8 cellular contexts compared by ENCODE assay signal in genomic region chr10:100528123-100528884, GRCh38. TPM values are rescaled to one million over a fixed set of nuclear protein-coding genes. Genes with fewer than 3 reads are reported as not detected.
DNase-seq lines count a peak whose midpoint lies in the region; ATAC-seq, FAIRE-seq and TF ChIP-seq lines count a peak whose summit lies in the region.

No MANE protein-coding gene starts in this region.

- peak overlapping the region; percentile 93 for H3K9ac ChIP-seq in endothelial cell of umbilical vein (replicated peaks; ENCODE audit: extremely low read depth, insufficient read depth, low read length)

- H3K4me2 ChIP-seq in PC-9 (peak overlapping the region; percentile 84), endothelial cell of umbilical vein (ENCODE audit: insufficient read depth, low read length) (peak overlapping the region; percentile 98)

- no peaks in the 10 kb centered on the region for H3K9me3 ChIP-seq in PC-9 (ENCODE audit: insufficient read depth, low read depth)
- H3K9me3 ChIP-seq in endothelial cell of umbilical vein (replicated peaks; ENCODE audit: control insufficient read depth, insufficient read depth, low read length), result no peaks in the 10 kb centered on the region
- no peaks in the 10 kb centered on the region for H3K9me3 ChIP-seq in psoas muscle

- no peaks in the 10 kb centered on the region for H3K9me2 ChIP-seq in PC-9 (ENCODE audit: insufficient read depth)

- 39 to 47% (median 40%) methylated on average over 7 of the region's 7 CpGs for WGBS in psoas muscle, 3 donors

- TF ChIP-seq CTCF in PC-9 (conservative IDR thresholded peaks at IDR 0.05), result no peak
- TF ChIP-seq CTCF in endothelial cell of umbilical vein (IDR thresholded peaks at IDR 0.05; ENCODE audit: extremely low read depth in 1 of 2, insufficient read depth in 1 of 2, low read depth in 1 of 2, low read length in 2 of 2), result no peak
- no peak for TF ChIP-seq CTCF in psoas muscle (IDR thresholded peaks at IDR 0.05)

- DNase-seq in PC-9 (no peak), endothelial cell of umbilical vein (ENCODE audit: low read depth, low spot score) (peak; percentile 59), psoas muscle (no peak), iPS-NIHi11 (ENCODE audit: low spot score) (no peak), SW 1271 (lab: John Stamatoyannopoulos, UW) (no peak), GM19238 (ENCODE audit: insufficient read length, low spot score) (no peak), dedifferentiated amniotic fluid mesenchymal stem cell (ENCODE audit: extremely low spot score) (no peak)

- H3K27ac ChIP-seq in PC-9 (no peak overlapping the region), endothelial cell of umbilical vein (ENCODE audit: insufficient read depth, low read depth, low read length) (peak overlapping the region; percentile 49), psoas muscle (peak overlapping the region; percentile 80)

- CTCF ChIA-PET in PC-9 (lab: Charles Lee), result no interaction called here
- CTCF ChIA-PET in endothelial cell of umbilical vein (lab: Charles Lee), result interaction anchor here (3.2 kb wide), 1 partner anchor 10 kb away, joined by 28 read pairs; the partner anchor contains the start of gene SEC31B

- peaks cover 20% of the 10 kb centered on the region; the same call in 1 of the 2 replicates for H3K79me2 ChIP-seq in PC-9 (ENCODE audit: low read depth)
- H3K79me2 ChIP-seq in endothelial cell of umbilical vein (ENCODE audit: control insufficient read depth, insufficient read depth, low read length), result peaks cover 21% of the 10 kb centered on the region

- H3F3A ChIP-seq in PC-9 (ENCODE audit: insufficient read depth, low read depth), result no peaks in the 10 kb centered on the region

- H3K27me3 ChIP-seq in PC-9 (ENCODE audit: insufficient read depth, low read depth) (no peaks in the 10 kb centered on the region), endothelial cell of umbilical vein (ENCODE audit: control insufficient read depth in 2 of 2, insufficient read depth in 2 of 2, low read length in 2 of 2) (no peaks in the 10 kb centered on the region), psoas muscle (ENCODE audit: insufficient read depth in 3 of 3, low read length in 2 of 3) (no peaks in the 10 kb centered on the region)

- H3K4me3 ChIP-seq in GM08714 (ENCODE audit: low read length) (peak overlapping the region; percentile 75), PC-9 (peak overlapping the region; percentile 94), endothelial cell of umbilical vein (replicated peaks in 1 of 3; ENCODE audit: insufficient read depth in 1 of 3, low read depth in 1 of 3, low read length in 3 of 3) (peak overlapping the region; percentile 56 to 81 (median 78)), psoas muscle (peak overlapping the region; percentile 87)

- TSS peak; percentile 46 for BruUV-seq in PC-9 (replicated peaks; lab: Mats Ljungman, UMichigan)
- TSS peak; percentile 56 for BruUV-seq in endothelial cell of umbilical vein (replicated peaks; lab: Mats Ljungman, UMichigan)

- no peak for ATAC-seq in psoas muscle

- H3K4me1 ChIP-seq in PC-9 (replicated peaks; ENCODE audit: insufficient read depth) (0 out of 2 replicates have a peak, but pooled peaks cover 12% of the 10 kb centered on the region), endothelial cell of umbilical vein (ENCODE audit: control insufficient read depth, extremely low read depth, insufficient read depth, low read length) (peaks cover 14% of the 10 kb centered on the region), psoas muscle (peaks cover 24% of the 10 kb centered on the region)

- dilution Hi-C loops in endothelial cell of umbilical vein (cut with MboI; ENCODE audit: extremely low pct_ligation_motif_present, low sequenced_read_pairs), result no loop called here

- H4K20me1 ChIP-seq in PC-9 (ENCODE audit: insufficient read depth), result no peaks in the 10 kb centered on the region
- H4K20me1 ChIP-seq in endothelial cell of umbilical vein (replicated peaks; ENCODE audit: control insufficient read depth, extremely low read depth, insufficient read depth, low read length), result no peaks in the 10 kb centered on the region

- H3K9me1 ChIP-seq in endothelial cell of umbilical vein (replicated peaks; ENCODE audit: control insufficient read depth, extremely low read depth, insufficient read depth, low read length), result no peaks in the 10 kb centered on the region

- POLR2A ChIA-PET in PC-9 (lab: Charles Lee; ENCODE audit: unreplicated experiment), result no interaction called here
- POLR2A ChIA-PET in endothelial cell of umbilical vein (lab: Charles Lee), result interaction anchor here (1.0 kb wide), 1 partner anchor 7 kb away, joined by 5 read pairs; the partner anchor contains the start of gene HIF1AN

- FAIRE-seq in endothelial cell of umbilical vein (lab: Jason Lieb, UNC), result peak; percentile 83

- no peak for TF ChIP-seq POLR2A in endothelial cell of umbilical vein (IDR thresholded peaks at IDR 0.05; ENCODE audit: low read depth, low read length)

- H3K36me3 ChIP-seq in PC-9 (ENCODE audit: low read depth), result no peaks in the 10 kb centered on the region
- peaks cover 11 to 18% of the 10 kb centered on the region in 2 experiments for H3K36me3 ChIP-seq in endothelial cell of umbilical vein (ENCODE audit: control insufficient read depth in 2 of 2, extremely low read depth in 1 of 2, insufficient read depth in 2 of 2, low read length in 2 of 2)
- H3K36me3 ChIP-seq in psoas muscle (ENCODE audit: insufficient read depth in 1 of 2, low read depth in 1 of 2), result peaks cover 7 to 51% of the 10 kb centered on the region in 2 donors

- 0 out of 2 replicates have a peak overlapping the region, but pooled peaks have one; percentile 97 for H2AFZ ChIP-seq in PC-9
- peak overlapping the region; percentile 99 for H2AFZ ChIP-seq in endothelial cell of umbilical vein (ENCODE audit: low read depth, low read length)

- intact Hi-C loops in PC-9 (cut with micrococcal nuclease; ENCODE audit: unreplicated experiment), result no loop called here
- intact Hi-C loops in endothelial cell of umbilical vein (cut with micrococcal nuclease), result no loop called here
- intact Hi-C loops in psoas muscle (cut with DNase I), result no loop called here

TF ChIP-seq in endothelial cell of umbilical vein, 7 proteins besides CTCF, POLR2A, EP300 and RAD21:
- TF ChIP-seq POLR2AphosphoS5 (IDR thresholded peaks at IDR 0.05; ENCODE audit: insufficient read depth, low read depth, low read length) (no peak), FOS (IDR thresholded peaks at IDR 0.05; ENCODE audit: borderline replicate concordance, insufficient read depth, low read length) (no peak), MAX (IDR thresholded peaks at IDR 0.05; ENCODE audit: insufficient read depth, insufficient read length) (no peak), EZH2 (IDR thresholded peaks at IDR 0.05; ENCODE audit: borderline replicate concordance, low read depth, low read length, severe bottlenecking) (no peak), MYC (IDR thresholded peaks at IDR 0.05; ENCODE audit: low read depth, low read length) (no peak)

RNA-seq across cellular contexts. Expression of gene NDUFB8, which starts 1.4 kb away (rescaled TPM):
- total RNA-seq in PC-9 (2021) (85.7 and 86.0 TPM in 2 replicates), endothelial cell of umbilical vein (193 and 202 TPM in 2 replicates), psoas muscle (100 to 1,000 TPM; 168 to 250 (median 208) TPM)
- polyA plus RNA-seq in endothelial cell of umbilical vein (516 and 526 TPM in 2 replicates), psoas muscle (100 to 1,000 TPM; 221 to 383 (median 348) TPM)
- 320 and 328 TPM in 2 replicates for polyA plus RNA-seq in endothelial cell of umbilical vein (2011; cell fraction: cytosol; rRNA removed)
- polyA plus RNA-seq in endothelial cell of umbilical vein (2011; cell fraction: nucleus; rRNA removed), result 118 and 126 TPM in 2 replicates
- polyA plus RNA-seq in endothelial cell of umbilical vein (2012), result 264 and 270 TPM in 2 replicates
- 170 and 194 TPM in 2 replicates for polyA minus RNA-seq in endothelial cell of umbilical vein
- polyA minus RNA-seq in endothelial cell of umbilical vein (2011; cell fraction: cytosol; rRNA and poly(A)+ RNA removed), result 83.7 TPM
- polyA minus RNA-seq in endothelial cell of umbilical vein (2011; cell fraction: nucleus; rRNA and poly(A)+ RNA removed), result 51.3 and 51.4 TPM in 2 replicates

RNA-seq across cellular contexts. Expression of gene HIF1AN, which starts 7.4 kb away (rescaled TPM):
- total RNA-seq in PC-9 (2021) (37.5 and 42.0 TPM in 2 replicates), endothelial cell of umbilical vein (33.8 and 34.0 TPM in 2 replicates), psoas muscle (100 to 1,000 TPM in 2 of 4 donors, 10 to 100 TPM in 2; 64.0 to 116 (median 90.2) TPM)
- polyA plus RNA-seq in endothelial cell of umbilical vein (7.3 and 7.6 TPM in 2 replicates), psoas muscle (10 to 100 TPM; 15.6 to 57.9 (median 17.2) TPM)
- 4.7 and 5.1 TPM in 2 replicates for polyA plus RNA-seq in endothelial cell of umbilical vein (2011; cell fraction: cytosol; rRNA removed)
- 14.5 and 16.5 TPM in 2 replicates for polyA plus RNA-seq in endothelial cell of umbilical vein (2011; cell fraction: nucleus; rRNA removed)
- 24.3 and 27.7 TPM in 2 replicates for polyA plus RNA-seq in endothelial cell of umbilical vein (2012)
- 25.2 and 28.4 TPM in 2 replicates for polyA minus RNA-seq in endothelial cell of umbilical vein
- polyA minus RNA-seq in endothelial cell of umbilical vein (2011; cell fraction: cytosol; rRNA and poly(A)+ RNA removed), result 6.7 TPM
- polyA minus RNA-seq in endothelial cell of umbilical vein (2011; cell fraction: nucleus; rRNA and poly(A)+ RNA removed), result 11.5 and 21.9 TPM in 2 replicates

RNA-seq across cellular contexts. Expression of gene SEC31B, which starts 8.6 kb away (rescaled TPM):
- total RNA-seq in PC-9 (2021) (7.4 and 9.2 TPM in 2 replicates), endothelial cell of umbilical vein (11.1 and 12.5 TPM in 2 replicates), psoas muscle (1 to 10 TPM; 2.9 to 6.7 (median 5.8) TPM)
- polyA plus RNA-seq in endothelial cell of umbilical vein (13.3 and 14.4 TPM in 2 replicates), psoas muscle (1 to 10 TPM; 2.0 to 3.7 (median 2.3) TPM)
- polyA plus RNA-seq in endothelial cell of umbilical vein (2011; cell fraction: cytosol; rRNA removed), result 1.2 and 2.7 TPM in 2 replicates
- 152 and 174 TPM in 2 replicates for polyA plus RNA-seq in endothelial cell of umbilical vein (2011; cell fraction: nucleus; rRNA removed)
- 7.1 and 8.2 TPM in 2 replicates for polyA plus RNA-seq in endothelial cell of umbilical vein (2012)
- 16.6 TPM in 2 replicates for polyA minus RNA-seq in endothelial cell of umbilical vein
- 0.72 TPM for polyA minus RNA-seq in endothelial cell of umbilical vein (2011; cell fraction: cytosol; rRNA and poly(A)+ RNA removed)
- polyA minus RNA-seq in endothelial cell of umbilical vein (2011; cell fraction: nucleus; rRNA and poly(A)+ RNA removed), result 19.3 and 25.6 TPM in 2 replicates
